8 cellular contexts compared by ENCODE assay signal in the genomic region with DNA sequence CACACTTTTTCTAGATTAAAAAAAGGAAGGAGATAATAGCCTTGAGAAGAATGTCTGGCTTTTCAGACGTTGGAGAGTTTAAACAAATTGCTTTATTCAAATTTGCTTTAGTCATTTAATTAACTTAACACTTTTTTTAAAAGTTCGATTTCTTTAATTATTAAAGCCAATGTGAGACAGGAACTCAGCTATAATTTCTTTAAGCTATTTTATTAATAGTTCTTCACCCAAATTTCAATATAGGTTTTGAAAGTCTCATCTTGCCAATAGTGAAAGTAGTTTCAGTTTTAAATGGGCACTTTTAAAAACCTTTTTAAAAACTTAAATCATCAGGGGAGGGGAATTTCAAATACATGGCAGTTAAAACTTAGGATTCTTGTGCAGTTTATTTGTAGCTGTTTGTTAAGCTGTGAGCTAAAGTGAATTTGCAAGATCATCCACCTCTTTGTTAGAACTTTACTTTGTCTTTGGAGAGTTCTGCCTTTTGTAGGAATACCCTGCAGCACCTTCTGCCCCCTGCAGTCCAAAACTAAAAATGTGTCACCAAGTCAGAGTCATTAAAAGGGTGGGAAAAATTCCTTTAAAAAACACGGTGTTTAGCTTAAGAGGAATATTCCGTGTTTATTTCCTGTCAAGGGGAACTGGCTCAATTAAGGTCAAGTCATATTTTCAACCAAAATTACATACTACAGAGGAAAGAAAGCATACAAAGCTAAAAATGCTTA. TPM values are rescaled to one million over a fixed set of nuclear protein-coding genes. Genes with fewer than 3 reads are reported as not detected.
A peak's percentile ranks its signal among the peaks of the same experiment; 100 is the strongest.
DNase-seq lines count a peak whose midpoint lies in the region; ATAC-seq, FAIRE-seq and TF ChIP-seq lines count a peak whose summit lies in the region.

No MANE protein-coding gene starts in this region.

- H3K9me3 Mint-ChIP-seq in T-helper 1 cell treated with Interleukin-12 subunit alpha and Interleukin-12 subunit beta and Interleukin-4 antibody, amounts not matched to agents 30 μg/mL and 1 μg/mL, for 36 hours, result no peaks in the 10 kb centered on the region
- H3K9me3 Mint-ChIP-seq in endothelial cell (ENCODE audit: unreplicated experiment), result no peaks in the 10 kb centered on the region
- H3K9me3 Mint-ChIP-seq in natural killer cell treated with Interleukin-12 subunit alpha and Interleukin-12 subunit beta and Interleukin-15 and Interleukin-18, amount 100 ng/mL, for 72 hours, result no peaks in the 10 kb centered on the region

- WGBS in heart left ventricle, 4 donors, result 0 to 1% (median 1%) methylated on average over 4 of the region's 4 CpGs

- H3K27ac Mint-ChIP-seq in T-helper 1 cell treated with Interleukin-12 subunit alpha and Interleukin-12 subunit beta and Interleukin-4 antibody, amounts not matched to agents 30 μg/mL and 1 μg/mL, for 36 hours, result peak overlapping the region; percentile 91
- peak overlapping the region; percentile 96 for H3K27ac Mint-ChIP-seq in endothelial cell (ENCODE audit: unreplicated experiment)
- H3K27ac Mint-ChIP-seq in natural killer cell treated with Interleukin-12 subunit alpha and Interleukin-12 subunit beta and Interleukin-15 and Interleukin-18, amount 100 ng/mL, for 72 hours, result peak overlapping the region; percentile 99

- no peak for TF ChIP-seq POLR2A in heart left ventricle (IDR thresholded peaks at IDR 0.05)

- H3K4me1 ChIP-seq in heart left ventricle, result peaks cover 0 to 53% (median 20%) of the 10 kb centered on the region in 12 donors

- no peak for FAIRE-seq in HTR-8/SVneo (lab: Jason Lieb, UNC)

- H3K27me3 ChIP-seq in heart left ventricle, result no peaks in the 10 kb centered on the region

- no peaks in the 10 kb centered on the region for H3K27me3 Mint-ChIP-seq in T-helper 1 cell treated with Interleukin-12 subunit alpha and Interleukin-12 subunit beta and Interleukin-4 antibody, amounts not matched to agents 30 μg/mL and 1 μg/mL, for 36 hours (ENCODE audit: low read depth)
- H3K27me3 Mint-ChIP-seq in endothelial cell (ENCODE audit: unreplicated experiment), result peaks cover 23% of the 10 kb centered on the region
- H3K27me3 Mint-ChIP-seq in natural killer cell treated with Interleukin-12 subunit alpha and Interleukin-12 subunit beta and Interleukin-15 and Interleukin-18, amount 100 ng/mL, for 72 hours, result no peaks in the 10 kb centered on the region

- intact Hi-C loops in heart left ventricle (cut with DNase I) (loop anchor here in 9 of 10 donors (2.0 to 10.0 kb wide), 10 partner anchors 133 to 442 kb away; a partner anchor contains a TSS), cardiac septum (cut with DNase I) (loop anchor here (1.0 to 10.0 kb wide), 5 partner anchors 140 to 480 kb away; a partner anchor contains a TSS)

- peak overlapping the region; percentile 90 for H3K4me3 Mint-ChIP-seq in T-helper 1 cell treated with Interleukin-12 subunit alpha and Interleukin-12 subunit beta and Interleukin-4 antibody, amounts not matched to agents 30 μg/mL and 1 μg/mL, for 36 hours
- H3K4me3 Mint-ChIP-seq in endothelial cell (ENCODE audit: unreplicated experiment), result peak overlapping the region; percentile 98
- peak overlapping the region; percentile 97 for H3K4me3 Mint-ChIP-seq in natural killer cell treated with Interleukin-12 subunit alpha and Interleukin-12 subunit beta and Interleukin-15 and Interleukin-18, amount 100 ng/mL, for 72 hours

- no peak for ATAC-seq in heart left ventricle
- no peak for ATAC-seq in natural killer cell treated with Interleukin-12 subunit alpha and Interleukin-12 subunit beta and Interleukin-15 and Interleukin-18, amount 100 ng/mL, for 72 hours

- no peaks in the 10 kb centered on the region for H3K9me3 ChIP-seq in heart left ventricle

- peak overlapping the region; percentile 36 to 100 (median 97) for H3K27ac ChIP-seq in heart left ventricle

- TF ChIP-seq CTCF in heart left ventricle (IDR thresholded peaks at IDR 0.05), result peak; percentile 49 to 84 (median 73)
- peak; percentile 79 for TF ChIP-seq CTCF in endothelial cell (IDR thresholded peaks at IDR 0.05; ENCODE audit: unreplicated experiment)

- H3K4me3 ChIP-seq in heart left ventricle, result peak overlapping the region in 11 of 12 donors; percentile 8 to 93 (median 77)

- DNase-seq in heart left ventricle, result peak in 2 of 5 donors; percentile 35 to 48
- no peak for DNase-seq in cardiac septum (ENCODE audit: low spot score)
- DNase-seq in LHCN-M2 (ENCODE audit: low read depth), result peak; percentile 80
- peak; percentile 47 for DNase-seq in endothelial cell (ENCODE audit: low spot score)
- DNase-seq in natural killer cell treated with Interleukin-12 subunit alpha and Interleukin-12 subunit beta and Interleukin-15 and Interleukin-18, amount 100 ng/mL, for 72 hours (ENCODE audit: low spot score), result no peak
- DNase-seq in UCSD-AML1 (lab: John Stamatoyannopoulos, UW; ENCODE audit: unreplicated experiment), result no peak
- no peak for DNase-seq in HTR-8/SVneo (ENCODE audit: insufficient read length, low spot score)

- peaks cover 44% of the 10 kb centered on the region for H3K4me1 Mint-ChIP-seq in T-helper 1 cell treated with Interleukin-12 subunit alpha and Interleukin-12 subunit beta and Interleukin-4 antibody, amounts not matched to agents 30 μg/mL and 1 μg/mL, for 36 hours (ENCODE audit: low read depth)
- peaks cover 61% of the 10 kb centered on the region for H3K4me1 Mint-ChIP-seq in endothelial cell (ENCODE audit: unreplicated experiment)
- peaks cover 37 to 38% of the 10 kb centered on the region in 2 donors for H3K4me1 Mint-ChIP-seq in natural killer cell treated with Interleukin-12 subunit alpha and Interleukin-12 subunit beta and Interleukin-15 and Interleukin-18, amount 100 ng/mL, for 72 hours (ENCODE audit: low read depth in 2 of 2)

- H3K36me3 ChIP-seq in heart left ventricle, result peaks cover 0 to 36% (median 28%) of the 10 kb centered on the region in 9 donors

- H3K36me3 Mint-ChIP-seq in T-helper 1 cell treated with Interleukin-12 subunit alpha and Interleukin-12 subunit beta and Interleukin-4 antibody, amounts not matched to agents 30 μg/mL and 1 μg/mL, for 36 hours (ENCODE audit: low read depth), result peaks cover 23% of the 10 kb centered on the region
- peaks cover 44% of the 10 kb centered on the region for H3K36me3 Mint-ChIP-seq in endothelial cell (ENCODE audit: low read depth, unreplicated experiment)
- peaks cover 13% of the 10 kb centered on the region for H3K36me3 Mint-ChIP-seq in natural killer cell treated with Interleukin-12 subunit alpha and Interleukin-12 subunit beta and Interleukin-15 and Interleukin-18, amount 100 ng/mL, for 72 hours

RNA-seq across cellular contexts. Expression of a gene that starts 4.6 kb away (rescaled TPM):
- 10 to 100 TPM in 7 of 9 donors, 1 to 10 TPM in 2; 5.0 to 33.5 (median 15.4) TPM for total RNA-seq in heart left ventricle
- polyA plus RNA-seq in heart left ventricle, result 10 to 100 TPM in 1 of 2 donors, 1 to 10 TPM in 1; 8.8 to 37.5 TPM
- total RNA-seq in cardiac septum, result 10.8 TPM
- 114 and 115 TPM in 2 replicates for total RNA-seq in LHCN-M2 (2014; rRNA removed)
- 29.3 TPM for polyA plus RNA-seq in LHCN-M2 (2012)
- 72.5 TPM for total RNA-seq in endothelial cell (ENCODE audit: unreplicated experiment)
- 10 to 100 TPM; 12.5 to 24.5 TPM for total RNA-seq in natural killer cell treated with Interleukin-12 subunit alpha and Interleukin-12 subunit beta and Interleukin-15 and Interleukin-18, amount 100 ng/mL, for 72 hours

Comparison
In these comparisons a context has a peak if more than half of its experiments do, and no peak if none do; other contexts are left out.
1. DNase-seq: peak in LHCN-M2 (single experiment) and endothelial cell (single experiment); none in cardiac septum (single experiment), natural killer cell treated with Interleukin-12 subunit alpha and Interleukin-12 subunit beta and Interleukin-15 and Interleukin-18, amount 100 ng/mL, for 72 hours (single experiment), UCSD-AML1 (single experiment) and HTR-8/SVneo (single experiment).
2. Peak in every context shown above with its lines, with median percentiles within 50 percentile points of each other: H3K27ac Mint-ChIP-seq and H3K4me3 Mint-ChIP-seq.